Comparison of ENCODE assay signal across 23 cellular contexts in genomic region chr10:43955002-43955596, GRCh38.
DNase-seq lines count a peak whose midpoint lies in the region; ATAC-seq and TF ChIP-seq lines count a peak whose summit lies in the region.
"Had no signal": no experiment of that assay in that cellular context is flagged by ENCODE, and none has a peak within 500 bp of the region (broad histone marks: within the 10 kb centered on the region; RNA-seq: fewer than 3 reads in every experiment).

No MANE protein-coding gene starts in this region.

- no peaks in the 10 kb centered on the region for H3K27me3 Mint-ChIP-seq in endodermal cell (ENCODE audit: insufficient read depth)
- H3K27me3 Mint-ChIP-seq in mesothelial cell of epicardium (ENCODE audit: low read depth), result peaks cover 51% of the 10 kb centered on the region

- no peaks in the 10 kb centered on the region for H3K9me2 ChIP-seq in Karpas-422 (replicated peaks; ENCODE audit: insufficient read depth, low read length)

- no peak for TF ChIP-seq CTCF in endodermal cell (conservative IDR thresholded peaks at IDR 0.05)
- TF ChIP-seq CTCF in gastrocnemius medialis (IDR thresholded peaks at IDR 0.05 in 4 of 5, conservative IDR thresholded peaks at IDR 0.05 in 1 of 5), result no peak
- no peak for TF ChIP-seq CTCF in mesothelial cell of epicardium (IDR thresholded peaks at IDR 0.05; ENCODE audit: unreplicated experiment)

- H3K4me1 Mint-ChIP-seq in endodermal cell (peaks cover 4% of the 10 kb centered on the region), mesothelial cell of epicardium (no peaks in the 10 kb centered on the region)

- DNase-seq in AG20443 (ENCODE audit: low spot score) (peak; percentile 5), Karpas-422 (no peak), endodermal cell (peak; percentile 46), mesenteric fat pad (ENCODE audit: low spot score) (peak; percentile 60), gastrocnemius medialis (no peak), NCI-H2081 treated with DMSO at 0.1 percent for 48 hours (lab: John Stamatoyannopoulos, UW) (no peak), NCI-H526 (lab: John Stamatoyannopoulos, UW) (no peak), mesothelial cell of epicardium (ENCODE audit: low spot score in 2 of 2, unreplicated experiment in 2 of 2) (no peak)
- DNase-seq: CD4-positive, alpha-beta T cell; DND-41; MM.1S; NCI-H1048; NCI-H1417 treated with DMSO at 0.1 percent for 48 hours; NCI-H187; OCI-M1 had no signal

- in situ Hi-C loops in gastrocnemius medialis (cut with MboI; ENCODE audit: low sequenced_read_pairs in 4 of 4), result no loop called here

- no peaks in the 10 kb centered on the region for H3K27me3 ChIP-seq in Karpas-422 (ENCODE audit: low read length)
- H3K27me3 ChIP-seq in endodermal cell (ENCODE audit: control insufficient read depth, insufficient read depth, low read length, poor library complexity, severe bottlenecking), result no peaks in the 10 kb centered on the region
- H3K27me3 ChIP-seq in gastrocnemius medialis, result no peaks in the 10 kb centered on the region
- H3K27me3 ChIP-seq: SJSA1 had no signal

- no peak overlapping the region for H3K4me3 ChIP-seq in Karpas-422 (ENCODE audit: low read length)
- no peak overlapping the region for H3K4me3 ChIP-seq in endodermal cell (ENCODE audit: low read length)
- H3K4me3 ChIP-seq in gastrocnemius medialis, result no peak overlapping the region
- H3K4me3 ChIP-seq: A549, GM12878, HAP-1, K562, SJSA1 had no signal

- H3K27ac ChIP-seq in Karpas-422 (ENCODE audit: low read length) (no peak overlapping the region), endodermal cell (ENCODE audit: low read depth, low read length) (no peak overlapping the region), gastrocnemius medialis (no peak overlapping the region)
- H3K27ac ChIP-seq: A549, HL-60, SJSA1 had no signal

- no peaks in the 10 kb centered on the region for H4K20me1 ChIP-seq in Karpas-422 (ENCODE audit: insufficient read depth, low read depth, low read length)

- intact Hi-C loops in gastrocnemius medialis (cut with DNase I; ENCODE audit: low total_unique reads), result no loop called here

- no peak for ATAC-seq in gastrocnemius medialis
- ATAC-seq: A549, GM12878, HepG2, K562 had no signal

- H3K9ac ChIP-seq in Karpas-422 (ENCODE audit: low read length) (0 out of 2 replicates have a peak overlapping the region, but pooled peaks have one; percentile 11), endodermal cell (ENCODE audit: extremely low read depth, low read length, poor library complexity, severe bottlenecking) (no peak overlapping the region)

- peak overlapping the region; percentile 33 for H3K4me2 ChIP-seq in Karpas-422 (ENCODE audit: low read depth, low read length, poor library complexity, severe bottlenecking)
- H3K4me2 ChIP-seq: A549 had no signal

- H3K36me3 ChIP-seq in Karpas-422 (ENCODE audit: insufficient read depth, low read length) (no peaks in the 10 kb centered on the region), endodermal cell (ENCODE audit: control insufficient read depth, insufficient read depth, low read length) (no peaks in the 10 kb centered on the region), gastrocnemius medialis (no peaks in the 10 kb centered on the region)
- H3K36me3 ChIP-seq: HAP-1, SJSA1 had no signal

- no peak overlapping the region for H3K27ac Mint-ChIP-seq in endodermal cell
- H3K27ac Mint-ChIP-seq in mesothelial cell of epicardium, result no peak overlapping the region
- H3K27ac Mint-ChIP-seq: CD4-positive, alpha-beta T cell had no signal

- H3K4me3 Mint-ChIP-seq in endodermal cell (no peak overlapping the region), mesothelial cell of epicardium (no peak overlapping the region)
- H3K4me3 Mint-ChIP-seq: CD4-positive, alpha-beta T cell had no signal

- H2AFZ ChIP-seq in Karpas-422 (ENCODE audit: low read length), result no peak overlapping the region

- H3K36me3 Mint-ChIP-seq in endodermal cell (ENCODE audit: low read depth), result no peaks in the 10 kb centered on the region
- H3K36me3 Mint-ChIP-seq in mesothelial cell of epicardium, result no peaks in the 10 kb centered on the region

- H3K9me3 Mint-ChIP-seq in endodermal cell (peaks cover 8% of the 10 kb centered on the region), mesothelial cell of epicardium (peaks cover 17% of the 10 kb centered on the region)
- H3K9me3 Mint-ChIP-seq: CD4-positive, alpha-beta T cell had no signal

- H3K4me1 ChIP-seq in Karpas-422 (ENCODE audit: low read length) (peaks cover 58% of the 10 kb centered on the region), endodermal cell (ENCODE audit: control insufficient read depth, insufficient read depth, low read length) (no peaks in the 10 kb centered on the region), gastrocnemius medialis (no peaks in the 10 kb centered on the region)
- H3K4me1 ChIP-seq: A549, Caco-2, HAP-1 had no signal

- no peaks in the 10 kb centered on the region for H3K9me3 ChIP-seq in Karpas-422 (ENCODE audit: low read length)
- no peaks in the 10 kb centered on the region for H3K9me3 ChIP-seq in endodermal cell (ENCODE audit: control insufficient read depth, low read length)
- H3K9me3 ChIP-seq in gastrocnemius medialis, result no peaks in the 10 kb centered on the region
- H3K9me3 ChIP-seq: A549, Caco-2, HAP-1 had no signal

- TF ChIP-seq POLR2A in gastrocnemius medialis (IDR thresholded peaks at IDR 0.05), result no peak

- WGBS in endodermal cell (ENCODE audit: insufficient coverage in 1 of 2, insufficient read length in 1 of 2), 2 experiments, result 91 to 92% methylated on average over 4 to 5 of the region's 5 CpGs

- no peaks in the 10 kb centered on the region for H3K79me2 ChIP-seq in Karpas-422 (ENCODE audit: low read length)

Comparison
In these comparisons a context has a peak if more than half of its experiments do, and no peak if none do; other contexts are left out.
1. DNase-seq: peak in AG20443 (single experiment), endodermal cell (single experiment) and mesenteric fat pad (single experiment); none in Karpas-422 (single experiment), gastrocnemius medialis (0 of 2), NCI-H2081 treated with DMSO at 0.1 percent for 48 hours (single experiment), NCI-H526 (0 of 2) and mesothelial cell of epicardium (0 of 2).